ENCODE assay signal across 19 cellular contexts in the genomic region with DNA sequence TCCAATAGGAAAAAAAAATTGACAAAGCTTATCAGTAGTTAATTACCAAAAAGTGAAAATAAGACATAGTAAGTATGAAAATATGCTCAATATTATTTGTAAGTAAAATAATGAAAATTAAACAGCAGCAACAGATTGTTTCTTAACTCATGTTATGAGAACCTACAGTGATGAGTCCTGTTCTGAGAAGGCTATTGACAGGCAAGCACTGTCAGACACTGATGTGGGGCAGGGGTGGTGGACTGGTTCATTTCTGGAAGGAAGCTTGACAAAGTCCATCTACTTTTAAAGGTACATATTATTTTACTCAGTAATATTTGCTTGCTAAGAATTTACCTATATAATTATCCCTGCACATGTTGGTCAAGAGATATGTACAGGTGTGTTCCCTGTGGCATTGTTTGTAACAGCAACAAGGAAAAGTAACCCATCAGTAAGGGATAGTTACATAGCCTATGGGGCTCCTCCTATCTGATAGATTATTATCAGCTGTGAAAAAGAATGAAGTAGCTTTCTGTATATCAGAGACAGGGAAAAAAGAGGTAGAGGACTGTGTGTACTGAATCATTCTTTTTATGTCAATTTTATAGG.
A peak's percentile ranks its signal among the peaks of the same experiment; 100 is the strongest.
DNase-seq lines count a peak whose midpoint lies in the region; ATAC-seq, FAIRE-seq and TF ChIP-seq lines count a peak whose summit lies in the region.
"Had no signal": no experiment of that assay in that cellular context is flagged by ENCODE, and none has a peak within 500 bp of the region (broad histone marks: within the 10 kb centered on the region; RNA-seq: fewer than 3 reads in every experiment).

No MANE protein-coding gene starts in this region.

- BruUV-seq in PC-3 (replicated peaks; lab: Mats Ljungman, UMichigan) = no TSS peak

- POLR2A ChIA-PET in activated CD8-positive, alpha-beta T cell treated with anti-CD3 and anti-CD28 coated beads for 36 hours (lab: Charles Lee) = interaction anchor here (0.6 to 1.7 kb wide), 6 partner anchors 10 to 81 kb away, joined by 3 to 4 read pairs (median 3); no protein-coding TSS in a partner anchor
- POLR2A ChIA-PET in activated CD8-positive, alpha-beta T cell treated with anti-CD3 and anti-CD28 coated beads, Interleukin-2, amount 10 ng/mL, durations not matched to agents 7 days and 5 days (lab: Charles Lee) = interaction anchor here (0.6 to 1.4 kb wide), 3 partner anchors 23 to 206 kb away, joined by 3 read pairs; no protein-coding TSS in a partner anchor
- POLR2A ChIA-PET in PC-3 (lab: Charles Lee; ENCODE audit: unreplicated experiment) = interaction anchor here (0.6 kb wide), 1 partner anchor 20 kb away, joined by 15 read pairs; no protein-coding TSS in a partner anchor

- H3K4me1 ChIP-seq in PC-3 (ENCODE audit: insufficient read depth, low read length) (peaks cover 41% of the 10 kb centered on the region), small intestine (ENCODE audit: control insufficient read depth in 2 of 2, insufficient read depth in 1 of 2, low read depth in 1 of 2, low read length in 1 of 2) (peaks cover 0 to 6% of the 10 kb centered on the region in 2 donors)

- H3K36me3 Mint-ChIP-seq in activated CD8-positive, alpha-beta T cell treated with anti-CD3 and anti-CD28 coated beads for 36 hours (ENCODE audit: low read depth) = no peaks in the 10 kb centered on the region
- peaks cover 11% of the 10 kb centered on the region for H3K36me3 Mint-ChIP-seq in activated CD8-positive, alpha-beta T cell treated with anti-CD3 and anti-CD28 coated beads, Interleukin-2, amount 10 ng/mL, durations not matched to agents 7 days and 5 days (ENCODE audit: low read depth)
- no peaks in the 10 kb centered on the region for H3K36me3 Mint-ChIP-seq in mesothelial cell of epicardium
- H3K36me3 Mint-ChIP-seq in endothelial cell (ENCODE audit: low read depth, unreplicated experiment) = no peaks in the 10 kb centered on the region

- H2AFZ ChIP-seq in PC-3 (ENCODE audit: low read length) = no peak overlapping the region

- H3K9ac ChIP-seq in PC-3 (ENCODE audit: low read length) = no peak overlapping the region

- no peak for DNase-seq in activated CD8-positive, alpha-beta T cell treated with anti-CD3 and anti-CD28 coated beads for 36 hours
- DNase-seq in activated CD8-positive, alpha-beta T cell treated with anti-CD3 and anti-CD28 coated beads, Interleukin-2, amount 10 ng/mL, durations not matched to agents 7 days and 5 days = no peak
- DNase-seq in GM19239 (ENCODE audit: insufficient read length, low spot score) = no peak
- no peak for DNase-seq in PC-3
- no peak for DNase-seq in mesothelial cell of epicardium (ENCODE audit: low spot score in 2 of 2, unreplicated experiment in 2 of 2)
- DNase-seq in small intestine = no peak
- DNase-seq in endothelial cell (ENCODE audit: low spot score) = no peak
- DNase-seq: Calu3, DMS79, GDM1, NCI-H1417 treated with DMSO at 0.1 percent for 48 hours, NCI-H2029, NCI-H2227 treated with DMSO at 0.1 percent for 48 hours, NCI-H524 treated with DMSO at 0.1 percent for 48 hours, SHP77 had no signal

- H3K36me3 ChIP-seq in PC-3 (ENCODE audit: low read depth, low read length) = no peaks in the 10 kb centered on the region
- no peaks in the 10 kb centered on the region for H3K36me3 ChIP-seq in small intestine (ENCODE audit: control insufficient read depth in 2 of 2, insufficient read depth in 2 of 2, low read length in 2 of 2)

- no peak overlapping the region for H3K4me2 ChIP-seq in PC-3 (ENCODE audit: low read length)

- H4K20me1 ChIP-seq in PC-3 (ENCODE audit: low read length) = no peaks in the 10 kb centered on the region

- CTCF ChIA-PET in activated CD8-positive, alpha-beta T cell treated with anti-CD3 and anti-CD28 coated beads for 36 hours (lab: Charles Lee) = interaction anchor here (0.9 to 3.4 kb wide), 2 partner anchors 17 to 138 kb away, joined by 3 to 18 read pairs; no protein-coding TSS in a partner anchor
- CTCF ChIA-PET in activated CD8-positive, alpha-beta T cell treated with anti-CD3 and anti-CD28 coated beads, Interleukin-2, amount 10 ng/mL, durations not matched to agents 7 days and 5 days (lab: Charles Lee) = interaction anchor here (1.0 to 1.7 kb wide), 5 partner anchors 14 to 211 kb away, joined by 4 to 7 read pairs (median 4); no protein-coding TSS in a partner anchor
- CTCF ChIA-PET in PC-3 (lab: Charles Lee) = interaction anchor here (0.5 to 0.8 kb wide), 3 partner anchors 30 to 34 kb away, joined by 3 read pairs; no protein-coding TSS in a partner anchor

- H3K79me2 ChIP-seq in PC-3 (ENCODE audit: low read length) = no peaks in the 10 kb centered on the region

- H3K9me2 ChIP-seq in PC-3 (replicated peaks; ENCODE audit: low read length) = no peaks in the 10 kb centered on the region

- H3K27ac ChIP-seq in PC-3 (ENCODE audit: low read length) = no peak overlapping the region
- H3K27ac ChIP-seq in small intestine (ENCODE audit: low read depth in 1 of 2, low read length in 1 of 2) = no peak overlapping the region

- no peak overlapping the region for H3K27ac Mint-ChIP-seq in activated CD8-positive, alpha-beta T cell treated with anti-CD3 and anti-CD28 coated beads for 36 hours
- H3K27ac Mint-ChIP-seq in activated CD8-positive, alpha-beta T cell treated with anti-CD3 and anti-CD28 coated beads, Interleukin-2, amount 10 ng/mL, durations not matched to agents 7 days and 5 days = no peak overlapping the region
- peak overlapping the region; percentile 17 for H3K27ac Mint-ChIP-seq in mesothelial cell of epicardium
- H3K27ac Mint-ChIP-seq in endothelial cell (ENCODE audit: unreplicated experiment) = no peak overlapping the region

- FAIRE-seq in GM19239 (lab: Jason Lieb, UNC) (peak; percentile 47), small intestine (lab: Jason Lieb, UNC) (no peak)
- FAIRE-seq: RCC 7860 had no signal

- no peak overlapping the region for H3K4me3 Mint-ChIP-seq in activated CD8-positive, alpha-beta T cell treated with anti-CD3 and anti-CD28 coated beads for 36 hours
- H3K4me3 Mint-ChIP-seq in activated CD8-positive, alpha-beta T cell treated with anti-CD3 and anti-CD28 coated beads, Interleukin-2, amount 10 ng/mL, durations not matched to agents 7 days and 5 days = no peak overlapping the region
- H3K4me3 Mint-ChIP-seq in mesothelial cell of epicardium = no peak overlapping the region
- no peak overlapping the region for H3K4me3 Mint-ChIP-seq in endothelial cell (ENCODE audit: unreplicated experiment)

- no peak for TF ChIP-seq CTCF in activated CD8-positive, alpha-beta T cell treated with anti-CD3 and anti-CD28 coated beads for 36 hours (IDR thresholded peaks at IDR 0.05)
- TF ChIP-seq CTCF in PC-3 (conservative IDR thresholded peaks at IDR 0.05; ENCODE audit: low read depth, low read length) (no peak), mesothelial cell of epicardium (IDR thresholded peaks at IDR 0.05; ENCODE audit: unreplicated experiment) (no peak), endothelial cell (IDR thresholded peaks at IDR 0.05; ENCODE audit: unreplicated experiment) (no peak)

- H3F3A ChIP-seq in PC-3 (ENCODE audit: low read length, unreplicated experiment) = no peaks in the 10 kb centered on the region

- H3K9me3 Mint-ChIP-seq in activated CD8-positive, alpha-beta T cell treated with anti-CD3 and anti-CD28 coated beads for 36 hours = peaks cover 1% of the 10 kb centered on the region
- no peaks in the 10 kb centered on the region for H3K9me3 Mint-ChIP-seq in activated CD8-positive, alpha-beta T cell treated with anti-CD3 and anti-CD28 coated beads, Interleukin-2, amount 10 ng/mL, durations not matched to agents 7 days and 5 days (ENCODE audit: insufficient read depth)
- H3K9me3 Mint-ChIP-seq in mesothelial cell of epicardium (no peaks in the 10 kb centered on the region), endothelial cell (ENCODE audit: unreplicated experiment) (no peaks in the 10 kb centered on the region)
- H3K9me3 Mint-ChIP-seq: CD4-positive, CD25-positive, alpha-beta regulatory T cell had no signal

- no peaks in the 10 kb centered on the region for H3K27me3 Mint-ChIP-seq in activated CD8-positive, alpha-beta T cell treated with anti-CD3 and anti-CD28 coated beads for 36 hours
- H3K27me3 Mint-ChIP-seq in activated CD8-positive, alpha-beta T cell treated with anti-CD3 and anti-CD28 coated beads, Interleukin-2, amount 10 ng/mL, durations not matched to agents 7 days and 5 days (ENCODE audit: low read depth) = no peaks in the 10 kb centered on the region
- H3K27me3 Mint-ChIP-seq in mesothelial cell of epicardium (ENCODE audit: low read depth) = no peaks in the 10 kb centered on the region
- H3K27me3 Mint-ChIP-seq in endothelial cell (ENCODE audit: unreplicated experiment) = peaks cover 3% of the 10 kb centered on the region
- H3K27me3 Mint-ChIP-seq: CD4-positive, CD25-positive, alpha-beta regulatory T cell had no signal

- H3K4me3 ChIP-seq in PC-3 (ENCODE audit: low read length) (no peak overlapping the region), small intestine (ENCODE audit: low read depth in 1 of 2, low read length in 2 of 2) (no peak overlapping the region)

- peak; percentile 72 for ATAC-seq in activated CD8-positive, alpha-beta T cell treated with anti-CD3 and anti-CD28 coated beads for 36 hours
- ATAC-seq in activated CD8-positive, alpha-beta T cell treated with anti-CD3 and anti-CD28 coated beads, Interleukin-2, amount 10 ng/mL, durations not matched to agents 7 days and 5 days = no peak
- ATAC-seq in PC-3 (peak; percentile 62), GM21381 (IDR thresholded peaks at IDR 0.05; ENCODE audit: unreplicated experiment) (no peak)
- ATAC-seq: SK-N-SH treated with all-trans-retinoic acid at 6 μM for 48 hours had no signal

- no peaks in the 10 kb centered on the region for H3K9me3 ChIP-seq in PC-3 (ENCODE audit: low read length)
- H3K9me3 ChIP-seq in small intestine (ENCODE audit: control insufficient read depth, low read depth) = no peaks in the 10 kb centered on the region

- no peaks in the 10 kb centered on the region for H3K27me3 ChIP-seq in PC-3 (ENCODE audit: low read length)
- no peaks in the 10 kb centered on the region for H3K27me3 ChIP-seq in small intestine (ENCODE audit: control insufficient read depth in 2 of 2, insufficient read depth in 2 of 2, low read length in 2 of 2)

- peaks cover 31% of the 10 kb centered on the region for H3K4me1 Mint-ChIP-seq in activated CD8-positive, alpha-beta T cell treated with anti-CD3 and anti-CD28 coated beads for 36 hours (ENCODE audit: low read depth)
- peaks cover 42% of the 10 kb centered on the region for H3K4me1 Mint-ChIP-seq in activated CD8-positive, alpha-beta T cell treated with anti-CD3 and anti-CD28 coated beads, Interleukin-2, amount 10 ng/mL, durations not matched to agents 7 days and 5 days (ENCODE audit: low read depth)
- H3K4me1 Mint-ChIP-seq in mesothelial cell of epicardium = peaks cover 36% of the 10 kb centered on the region
- peaks cover 8% of the 10 kb centered on the region for H3K4me1 Mint-ChIP-seq in endothelial cell (ENCODE audit: unreplicated experiment)

- intact Hi-C loops in activated CD8-positive, alpha-beta T cell treated with anti-CD3 and anti-CD28 coated beads for 36 hours (cut with micrococcal nuclease) = no loop called here
- intact Hi-C loops in PC-3 (cut with micrococcal nuclease) = loop anchor here (1.0 kb wide), 2 partner anchors 11 to 23 kb away; no protein-coding TSS in a partner anchor

Comparison
In these comparisons a context has a peak if more than half of its experiments do, and no peak if none do; other contexts are left out.
1. ATAC-seq: peak in activated CD8-positive, alpha-beta T cell treated with anti-CD3 and anti-CD28 coated beads for 36 hours (single experiment) and PC-3 (single experiment); none in activated CD8-positive, alpha-beta T cell treated with anti-CD3 and anti-CD28 coated beads, Interleukin-2, amount 10 ng/mL, durations not matched to agents 7 days and 5 days (single experiment) and GM21381 (single experiment).